Comparison of ENCODE assay signal across 8 cellular contexts in genomic region chr3:15629860-15630597, GRCh38. TPM values are rescaled to one million over a fixed set of nuclear protein-coding genes. Genes with fewer than 3 reads are reported as not detected.
DNase-seq lines count a peak whose midpoint lies in the region; ATAC-seq and TF ChIP-seq lines count a peak whose summit lies in the region.

No MANE protein-coding gene starts in this region.

- H3K4me3 Mint-ChIP-seq in activated T-cell treated with anti-CD3 and anti-CD28 coated beads, Interleukin-2, amount 50 U/mL, for 24 hours: peak overlapping the region; percentile 26
- peak overlapping the region in 2 of 3 experiments; percentile 40 to 58 for H3K4me3 Mint-ChIP-seq in nephron

- peaks cover 56% of the 10 kb centered on the region for H3K4me1 Mint-ChIP-seq in activated T-cell treated with anti-CD3 and anti-CD28 coated beads, Interleukin-2, amount 50 U/mL, for 24 hours (ENCODE audit: low read depth)
- H3K4me1 Mint-ChIP-seq in nephron: peaks cover 52% of the 10 kb centered on the region

- H3K9me3 Mint-ChIP-seq in activated T-cell treated with anti-CD3 and anti-CD28 coated beads, Interleukin-2, amount 50 U/mL, for 24 hours: no peaks in the 10 kb centered on the region
- H3K9me3 Mint-ChIP-seq in nephron: no peaks in the 10 kb centered on the region

- no peaks in the 10 kb centered on the region for H3K36me3 Mint-ChIP-seq in activated T-cell treated with anti-CD3 and anti-CD28 coated beads, Interleukin-2, amount 50 U/mL, for 24 hours (ENCODE audit: low read depth)
- H3K36me3 Mint-ChIP-seq in nephron (ENCODE audit: low read depth): no peaks in the 10 kb centered on the region

- H3K4me3 ChIP-seq in fibroblast of lung (replicated peaks in 1 of 4; ENCODE audit: control extremely low read depth in 1 of 4, insufficient read depth in 1 of 4, low read depth in 3 of 4, low read length in 4 of 4) (peak overlapping the region; percentile 19 to 47 (median 31)), transverse colon (peak overlapping the region in 1 of 4 donors; percentile 26)

- no peak overlapping the region for H3K9ac ChIP-seq in fibroblast of lung (ENCODE audit: insufficient read depth, low read length)

- no peaks in the 10 kb centered on the region for H3K79me2 ChIP-seq in fibroblast of lung (ENCODE audit: control insufficient read depth, insufficient read depth, low read length)

- in situ Hi-C loops in transverse colon (cut with MboI; ENCODE audit: low pct_ligation_motif_present in 1 of 4, low pct_unique_long_range_greater_than_20kb in 1 of 4, low sequenced_read_pairs in 3 of 4): loop anchor here (5.0 to 25.0 kb wide), 4 partner anchors 175 to 632 kb away; partner anchors contain the start of genes DPH3 (in 1 of the 4) and OXNAD1 (in 1 of the 4)

- DNase-seq in COLO668 (lab: John Stamatoyannopoulos, UW; ENCODE audit: unreplicated experiment) (peak; percentile 4), NOMO-1 treated with DMSO at 0.1 percent for 48 hours (lab: John Stamatoyannopoulos, UW; ENCODE audit: unreplicated experiment) (peak; percentile 86), fibroblast of lung (ENCODE audit: low read depth in 2 of 2) (peak; percentile 77 to 89), transverse colon (peak; percentile 65)
- no peak for DNase-seq in activated T-cell treated with anti-CD3 and anti-CD28 coated beads, Interleukin-2, amount 50 U/mL, for 24 hours

- no peak for TF ChIP-seq EP300 in transverse colon (IDR thresholded peaks at IDR 0.05; ENCODE audit: low read depth)

- H4K20me1 ChIP-seq in fibroblast of lung (ENCODE audit: control insufficient read depth, extremely low read depth, insufficient read depth, low read length): no peaks in the 10 kb centered on the region

- H3K27me3 Mint-ChIP-seq in activated T-cell treated with anti-CD3 and anti-CD28 coated beads, Interleukin-2, amount 50 U/mL, for 24 hours: no peaks in the 10 kb centered on the region
- no peaks in the 10 kb centered on the region for H3K27me3 Mint-ChIP-seq in nephron (ENCODE audit: low read depth)

- WGBS in transverse colon (ENCODE audit: low coverage in 1 of 2), 2 donors: 36 to 38% methylated on average over 10 of the region's 10 CpGs

- peak; percentile 97 for ATAC-seq in GM19351 (IDR thresholded peaks at IDR 0.05; ENCODE audit: unreplicated experiment)
- ATAC-seq in HG03439 (IDR thresholded peaks at IDR 0.05; ENCODE audit: unreplicated experiment): peak; percentile 94

- H3K4me2 ChIP-seq in fibroblast of lung (ENCODE audit: extremely low read depth, insufficient read depth, low read length): peak overlapping the region; percentile 77

- no peaks in the 10 kb centered on the region for H3K9me3 ChIP-seq in fibroblast of lung (ENCODE audit: control insufficient read depth, insufficient read depth, low read depth, low read length)
- no peaks in the 10 kb centered on the region for H3K9me3 ChIP-seq in transverse colon

- H3K27ac Mint-ChIP-seq in activated T-cell treated with anti-CD3 and anti-CD28 coated beads, Interleukin-2, amount 50 U/mL, for 24 hours: peak overlapping the region; percentile 69
- peak overlapping the region; percentile 68 to 93 (median 78) for H3K27ac Mint-ChIP-seq in nephron

- no peaks in the 10 kb centered on the region for H3K36me3 ChIP-seq in fibroblast of lung (ENCODE audit: control insufficient read depth, insufficient read depth, low read length)
- H3K36me3 ChIP-seq in transverse colon: no peaks in the 10 kb centered on the region

- H2AFZ ChIP-seq in fibroblast of lung (ENCODE audit: low read length): peak overlapping the region; percentile 21

- intact Hi-C loops in transverse colon (cut with DNase I; ENCODE audit: low total_unique reads): loop anchor here (5.0 kb wide), 1 partner anchor 182 kb away; no protein-coding TSS in a partner anchor

- H3K4me1 ChIP-seq in fibroblast of lung (ENCODE audit: control insufficient read depth, extremely low read depth, insufficient read depth, low read length): peaks cover 22% of the 10 kb centered on the region
- peaks cover 0 to 24% (median 4%) of the 10 kb centered on the region in 4 donors for H3K4me1 ChIP-seq in transverse colon

- no peak for TF ChIP-seq POLR2A in transverse colon (IDR thresholded peaks at IDR 0.05)

- peak overlapping the region; percentile 60 for H3K27ac ChIP-seq in fibroblast of lung (ENCODE audit: insufficient read depth, low read length)
- peak overlapping the region; percentile 24 to 61 (median 30) for H3K27ac ChIP-seq in transverse colon

- no peaks in the 10 kb centered on the region for H3K27me3 ChIP-seq in fibroblast of lung (ENCODE audit: control insufficient read depth, insufficient read depth, low read length)
- no peaks in the 10 kb centered on the region for H3K27me3 ChIP-seq in transverse colon

- TF ChIP-seq CTCF in fibroblast of lung (conservative IDR thresholded peaks at IDR 0.05 in 1 of 2, IDR thresholded peaks at IDR 0.05 in 1 of 2; ENCODE audit: low read depth in 1 of 2, low read length in 2 of 2): peak; percentile 73 to 80
- TF ChIP-seq CTCF in nephron (IDR thresholded peaks at IDR 0.05; ENCODE audit: unreplicated experiment in 3 of 3): peak; percentile 56 to 66 (median 62)
- peak; percentile 59 to 83 (median 67) for TF ChIP-seq CTCF in transverse colon (IDR thresholded peaks at IDR 0.05)

RNA-seq across cellular contexts. Expression of gene BTD, which starts 28.5 kb away (rescaled TPM):
- total RNA-seq in fibroblast of lung (18.0 and 24.9 TPM in 2 replicates), transverse colon (10 to 100 TPM; 21.3 to 49.6 (median 36.3) TPM)
- polyA plus RNA-seq in fibroblast of lung: 19.1 and 24.4 TPM in 2 replicates
- 13.7 and 18.6 TPM in 2 replicates for polyA plus RNA-seq in fibroblast of lung (2012)
- polyA minus RNA-seq in fibroblast of lung (ENCODE audit: low replicate concordance): 12.3 and 24.7 TPM in 2 replicates

RNA-seq across cellular contexts. Expression of gene HACL1, which starts 28.7 kb away (rescaled TPM):
- total RNA-seq in fibroblast of lung (16.4 and 20.6 TPM in 2 replicates), transverse colon (10 to 100 TPM in 3 of 4 donors, 1 to 10 TPM in 1; 7.5 to 21.3 (median 17.1) TPM)
- polyA plus RNA-seq in fibroblast of lung: 16.0 and 17.7 TPM in 2 replicates
- polyA plus RNA-seq in fibroblast of lung (2012): 9.8 and 13.6 TPM in 2 replicates
- polyA minus RNA-seq in fibroblast of lung (ENCODE audit: low replicate concordance): 4.1 and 7.7 TPM in 2 replicates
